Comparison of ENCODE assay signal across 9 cellular contexts in genomic region chr19:17471410-17472125, GRCh38. TPM values are rescaled to one million over a fixed set of nuclear protein-coding genes. Genes with fewer than 3 reads are reported as not detected.
DNase-seq lines count a peak whose midpoint lies in the region; ATAC-seq and TF ChIP-seq lines count a peak whose summit lies in the region.
"Had no signal": no experiment of that assay in that cellular context is flagged by ENCODE, and none has a peak within 500 bp of the region (broad histone marks: within the 10 kb centered on the region; RNA-seq: fewer than 3 reads in every experiment).

No MANE protein-coding gene starts in this region.

- CTCF ChIA-PET in SK-N-SH (lab: Yijun Ruan, JAX): interaction anchor here (0.9 to 2.7 kb wide), 6 partner anchors 8 to 85 kb away, joined by 3 to 8 read pairs (median 4); partner anchors contain the start of gene PGLS
- CTCF ChIA-PET in activated CD4-positive, alpha-beta memory T cell treated with anti-CD3 and anti-CD28 coated beads, Interleukin-2, amount 10 ng/mL, durations not matched to agents 7 days and 5 days (lab: Charles Lee): interaction anchor here (1.1 kb wide), 1 partner anchor 25 kb away, joined by 7 read pairs; no protein-coding TSS in a partner anchor

- peak overlapping the region; percentile 91 for H3K4me3 Mint-ChIP-seq in activated CD4-positive, alpha-beta memory T cell treated with anti-CD3 and anti-CD28 coated beads, Interleukin-2, amount 10 ng/mL, durations not matched to agents 7 days and 5 days
- H3K4me3 Mint-ChIP-seq in stimulated activated memory B cell treated with anti-CD40 and anti-IgM and Interleukin-4, amounts not matched to agents 10 μg/mL and 1 μg/mL and 100 μg/mL, for 72 hours: peak overlapping the region; percentile 88

- no peaks in the 10 kb centered on the region for H3K36me3 ChIP-seq in SK-N-SH (replicated peaks in 1 of 2; ENCODE audit: control insufficient read depth in 1 of 2, insufficient read depth in 2 of 2, low read length in 1 of 2)
- H3K36me3 ChIP-seq in hepatocyte (replicated peaks; ENCODE audit: insufficient read depth, low read depth): no peaks in the 10 kb centered on the region
- no peaks in the 10 kb centered on the region for H3K36me3 ChIP-seq in body of pancreas (replicated peaks in 1 of 2; ENCODE audit: insufficient read depth in 1 of 2, low read depth in 2 of 2)

- H3K9me2 ChIP-seq in SK-N-SH: no peaks in the 10 kb centered on the region
- no peaks in the 10 kb centered on the region for H3K9me2 ChIP-seq in hepatocyte (replicated peaks; ENCODE audit: insufficient read depth)

- H3K4me1 ChIP-seq in SK-N-SH (ENCODE audit: control insufficient read depth in 1 of 2, insufficient read depth in 2 of 2, low read depth in 1 of 2, low read length in 1 of 2) (peaks cover 11 to 15% of the 10 kb centered on the region in 2 experiments; a peak in 3 of 4 replicates), hepatocyte (ENCODE audit: insufficient read depth) (peaks cover 15% of the 10 kb centered on the region), body of pancreas (peaks cover 43% of the 10 kb centered on the region)

- no peak for TF ChIP-seq EP300 in SK-N-SH (IDR thresholded peaks at IDR 0.05; ENCODE audit: borderline replicate concordance in 1 of 2, low read depth in 1 of 2, low read length in 1 of 2)

- no peak overlapping the region for H3K27ac ChIP-seq in SK-N-SH (ENCODE audit: low read depth in 2 of 2, low read length in 1 of 2)
- no peak overlapping the region for H3K27ac ChIP-seq in hepatocyte
- peak overlapping the region in 2 of 4 donors; percentile 87 to 94 for H3K27ac ChIP-seq in body of pancreas
- H3K27ac ChIP-seq: epithelial cell of prostate had no signal

- H3K27me3 ChIP-seq in SK-N-SH (ENCODE audit: insufficient read depth) (no peaks in the 10 kb centered on the region), hepatocyte (no peaks in the 10 kb centered on the region), body of pancreas (no peaks in the 10 kb centered on the region)

- peaks cover 3% of the 10 kb centered on the region for H3F3A ChIP-seq in SK-N-SH (replicated peaks; ENCODE audit: insufficient read depth)

- H3K4me1 Mint-ChIP-seq in activated CD4-positive, alpha-beta memory T cell treated with anti-CD3 and anti-CD28 coated beads, Interleukin-2, amount 10 ng/mL, durations not matched to agents 7 days and 5 days: peaks cover 31% of the 10 kb centered on the region
- H3K4me1 Mint-ChIP-seq in stimulated activated memory B cell treated with anti-CD40 and anti-IgM and Interleukin-4, amounts not matched to agents 10 μg/mL and 1 μg/mL and 100 μg/mL, for 72 hours: peaks cover 39% of the 10 kb centered on the region

- peak overlapping the region; percentile 78; the same call in 1 of the 2 replicates for H3K9ac ChIP-seq in SK-N-SH

- TF ChIP-seq CTCF in SK-N-SH (IDR thresholded peaks at IDR 0.05) (no peak), hepatocyte (IDR thresholded peaks at IDR 0.05; ENCODE audit: poor library complexity) (no peak), body of pancreas (IDR thresholded peaks at IDR 0.05) (no peak)

- TF ChIP-seq POLR2A in body of pancreas (IDR thresholded peaks at IDR 0.05): no peak

- H3K4me2 ChIP-seq in SK-N-SH: peak overlapping the region; percentile 93
- H3K4me2 ChIP-seq in hepatocyte: peak overlapping the region; percentile 93

- H3K9me3 ChIP-seq in SK-N-SH (no peaks in the 10 kb centered on the region), hepatocyte (ENCODE audit: low read depth) (no peaks in the 10 kb centered on the region), body of pancreas (no peaks in the 10 kb centered on the region)

- no peak for TF ChIP-seq RAD21 in SK-N-SH (IDR thresholded peaks at IDR 0.05; ENCODE audit: low read length)

- no peaks in the 10 kb centered on the region for H3K36me3 Mint-ChIP-seq in activated CD4-positive, alpha-beta memory T cell treated with anti-CD3 and anti-CD28 coated beads, Interleukin-2, amount 10 ng/mL, durations not matched to agents 7 days and 5 days (ENCODE audit: low read depth)
- no peaks in the 10 kb centered on the region for H3K36me3 Mint-ChIP-seq in stimulated activated memory B cell treated with anti-CD40 and anti-IgM and Interleukin-4, amounts not matched to agents 10 μg/mL and 1 μg/mL and 100 μg/mL, for 72 hours

- H2AFZ ChIP-seq in SK-N-SH (ENCODE audit: low read depth) (no peak overlapping the region), hepatocyte (no peak overlapping the region)

- H3K9me3 Mint-ChIP-seq in activated CD4-positive, alpha-beta memory T cell treated with anti-CD3 and anti-CD28 coated beads, Interleukin-2, amount 10 ng/mL, durations not matched to agents 7 days and 5 days: no peaks in the 10 kb centered on the region
- H3K9me3 Mint-ChIP-seq in stimulated activated memory B cell treated with anti-CD40 and anti-IgM and Interleukin-4, amounts not matched to agents 10 μg/mL and 1 μg/mL and 100 μg/mL, for 72 hours: no peaks in the 10 kb centered on the region

- H3K27me3 Mint-ChIP-seq in activated CD4-positive, alpha-beta memory T cell treated with anti-CD3 and anti-CD28 coated beads, Interleukin-2, amount 10 ng/mL, durations not matched to agents 7 days and 5 days: peaks cover 10% of the 10 kb centered on the region
- no peaks in the 10 kb centered on the region for H3K27me3 Mint-ChIP-seq in stimulated activated memory B cell treated with anti-CD40 and anti-IgM and Interleukin-4, amounts not matched to agents 10 μg/mL and 1 μg/mL and 100 μg/mL, for 72 hours

- WGBS in SK-N-SH (ENCODE audit: low lambda C conversion rate): 64% methylated on average over 12 of the region's 12 CpGs
- 60% methylated on average over 12 of the region's 12 CpGs for WGBS in hepatocyte (ENCODE audit: low lambda C conversion rate, missing lambda C conversion rate)
- WGBS in body of pancreas, 2 donors: 42 to 45% methylated on average over 9 to 12 of the region's 12 CpGs

- intact Hi-C loops in body of pancreas (cut with DNase I): no loop called here

- no peak for DNase-seq in SK-N-SH
- no peak for DNase-seq in activated CD4-positive, alpha-beta memory T cell treated with anti-CD3 and anti-CD28 coated beads, Interleukin-2, amount 10 ng/mL, durations not matched to agents 7 days and 5 days
- DNase-seq in hepatocyte (ENCODE audit: low spot score): no peak
- DNase-seq in NCI-H1105 treated with DMSO at 0.1 percent for 48 hours (lab: John Stamatoyannopoulos, UW): no peak
- no peak for DNase-seq in body of pancreas
- no peak for DNase-seq in GOT3 (lab: John Stamatoyannopoulos, UW)

- no peak overlapping the region for H3K27ac Mint-ChIP-seq in activated CD4-positive, alpha-beta memory T cell treated with anti-CD3 and anti-CD28 coated beads, Interleukin-2, amount 10 ng/mL, durations not matched to agents 7 days and 5 days
- no peak overlapping the region for H3K27ac Mint-ChIP-seq in stimulated activated memory B cell treated with anti-CD40 and anti-IgM and Interleukin-4, amounts not matched to agents 10 μg/mL and 1 μg/mL and 100 μg/mL, for 72 hours

- H3K4me3 ChIP-seq in SK-N-SH (ENCODE audit: low read depth in 2 of 2, low read length in 1 of 2): peak overlapping the region; percentile 67 to 72
- H3K4me3 ChIP-seq in hepatocyte: peak overlapping the region; percentile 60
- no peak overlapping the region for H3K4me3 ChIP-seq in body of pancreas

- H4K20me1 ChIP-seq in SK-N-SH (ENCODE audit: insufficient read depth) (no peaks in the 10 kb centered on the region; the same call in 1 of the 2 replicates), hepatocyte (ENCODE audit: insufficient read depth, poor library complexity, severe bottlenecking) (no peaks in the 10 kb centered on the region)

- POLR2A ChIA-PET in SK-N-SH (lab: Yijun Ruan, JAX): interaction anchor here (1.0 kb wide), 1 partner anchor 52 kb away, joined by 3 read pairs; no protein-coding TSS in a partner anchor
- POLR2A ChIA-PET in activated CD4-positive, alpha-beta memory T cell treated with anti-CD3 and anti-CD28 coated beads, Interleukin-2, amount 10 ng/mL, durations not matched to agents 7 days and 5 days (lab: Charles Lee): interaction anchor here (1.3 to 1.4 kb wide), 2 partner anchors 40 to 573 kb away, joined by 3 read pairs; partner anchors contain the start of gene PGLS

- ATAC-seq in SK-N-SH treated with all-trans-retinoic acid at 6 μM for 48 hours (no peak), body of pancreas (no peak)
- no peak for ATAC-seq in stimulated activated memory B cell treated with anti-CD40 and anti-IgM and Interleukin-4, amounts not matched to agents 10 μg/mL and 1 μg/mL and 100 μg/mL, for 72 hours

- H3K79me2 ChIP-seq in SK-N-SH (ENCODE audit: insufficient read depth): peaks cover 36% of the 10 kb centered on the region
- peaks cover 12% of the 10 kb centered on the region for H3K79me2 ChIP-seq in hepatocyte

RNA-seq across cellular contexts. Expression of gene SLC27A1, which starts 1.2 kb away (rescaled TPM):
- polyA plus RNA-seq in SK-N-SH (2012; rRNA removed) (15.0 and 16.8 TPM in 2 replicates), hepatocyte (8.6 and 10.9 TPM in 2 replicates)
- 4.7 and 8.1 TPM in 2 replicates for polyA plus RNA-seq in SK-N-SH (2012; cell fraction: cytosol; rRNA removed)
- polyA plus RNA-seq in SK-N-SH (2012; cell fraction: nucleus; rRNA removed): 57.5 and 73.2 TPM in 2 replicates
- 1 to 10 TPM; 3.6 to 4.1 TPM for total RNA-seq in activated CD4-positive, alpha-beta memory T cell treated with anti-CD3 and anti-CD28 coated beads, Interleukin-2, amount 10 ng/mL, durations not matched to agents 7 days and 5 days
- total RNA-seq in hepatocyte (6.2 and 8.7 TPM in 2 replicates), body of pancreas (10 to 100 TPM; 21.1 to 25.7 TPM)

RNA-seq across cellular contexts. Expression of gene NXNL1, which starts 10.8 kb away (rescaled TPM):
- not detected in 2 replicates for polyA plus RNA-seq in SK-N-SH (2012; rRNA removed)
- polyA plus RNA-seq in SK-N-SH (2012; cell fraction: cytosol; rRNA removed): not detected in 2 replicates
- not detected in 2 replicates for polyA plus RNA-seq in SK-N-SH (2012; cell fraction: nucleus; rRNA removed)
- total RNA-seq in activated CD4-positive, alpha-beta memory T cell treated with anti-CD3 and anti-CD28 coated beads, Interleukin-2, amount 10 ng/mL, durations not matched to agents 7 days and 5 days: not detected
- not detected in 2 replicates for total RNA-seq in hepatocyte
- polyA plus RNA-seq in hepatocyte: 0.17 TPM in 1 of 2 replicates, not detected in the other
- not detected for total RNA-seq in body of pancreas

RNA-seq across cellular contexts. Expression of gene TMEM221, which starts 23.1 kb away (rescaled TPM):
- 0.41 and 0.62 TPM in 2 replicates for polyA plus RNA-seq in SK-N-SH (2012; rRNA removed)
- polyA plus RNA-seq in SK-N-SH (2012; cell fraction: cytosol; rRNA removed): 0.22 and 0.30 TPM in 2 replicates
- polyA plus RNA-seq in SK-N-SH (2012; cell fraction: nucleus; rRNA removed): 0.56 and 0.60 TPM in 2 replicates
- total RNA-seq in activated CD4-positive, alpha-beta memory T cell treated with anti-CD3 and anti-CD28 coated beads, Interleukin-2, amount 10 ng/mL, durations not matched to agents 7 days and 5 days: not detected
- 1.0 and 1.2 TPM in 2 replicates for total RNA-seq in hepatocyte
- polyA plus RNA-seq in hepatocyte: 2.0 and 2.5 TPM in 2 replicates
- total RNA-seq in body of pancreas: under 1 TPM in 1 of 2 donors, not detected in 1; 0.52 TPM

RNA-seq across cellular contexts. Expression of gene PGLS, which starts 39.9 kb away (rescaled TPM):
- polyA plus RNA-seq in SK-N-SH (2012; rRNA removed): 59.9 and 73.3 TPM in 2 replicates
- 28.3 and 43.7 TPM in 2 replicates for polyA plus RNA-seq in SK-N-SH (2012; cell fraction: cytosol; rRNA removed)
- polyA plus RNA-seq in SK-N-SH (2012; cell fraction: nucleus; rRNA removed): 75.1 and 114 TPM in 2 replicates
- total RNA-seq in activated CD4-positive, alpha-beta memory T cell treated with anti-CD3 and anti-CD28 coated beads, Interleukin-2, amount 10 ng/mL, durations not matched to agents 7 days and 5 days: 10 to 100 TPM; 65.0 to 65.9 TPM
- 89.9 and 94.4 TPM in 2 replicates for total RNA-seq in hepatocyte
- polyA plus RNA-seq in hepatocyte: 98.7 and 122 TPM in 2 replicates
- total RNA-seq in body of pancreas: 10 to 100 TPM; 64.9 to 82.7 TPM

RNA-seq across cellular contexts. Expression of gene MVB12A, which starts 51.7 kb away (rescaled TPM):
- polyA plus RNA-seq in SK-N-SH (2012; rRNA removed) (63.0 and 63.9 TPM in 2 replicates), hepatocyte (65.2 and 77.1 TPM in 2 replicates)
- polyA plus RNA-seq in SK-N-SH (2012; cell fraction: cytosol; rRNA removed): 24.9 and 43.9 TPM in 2 replicates
- 80.2 and 102 TPM in 2 replicates for polyA plus RNA-seq in SK-N-SH (2012; cell fraction: nucleus; rRNA removed)
- 10 to 100 TPM; 44.5 to 45.3 TPM for total RNA-seq in activated CD4-positive, alpha-beta memory T cell treated with anti-CD3 and anti-CD28 coated beads, Interleukin-2, amount 10 ng/mL, durations not matched to agents 7 days and 5 days
- total RNA-seq in hepatocyte (36.1 and 46.4 TPM in 2 replicates), body of pancreas (10 to 100 TPM; 33.3 to 34.8 TPM)

Comparison
In these comparisons a context has a peak if more than half of its experiments do, and no peak if none do; other contexts are left out.
1. H3K4me3 ChIP-seq: peak in SK-N-SH (2 of 2) and hepatocyte (single experiment); none in body of pancreas (0 of 2).